23 cellular contexts compared by ENCODE assay signal in the genomic region with DNA sequence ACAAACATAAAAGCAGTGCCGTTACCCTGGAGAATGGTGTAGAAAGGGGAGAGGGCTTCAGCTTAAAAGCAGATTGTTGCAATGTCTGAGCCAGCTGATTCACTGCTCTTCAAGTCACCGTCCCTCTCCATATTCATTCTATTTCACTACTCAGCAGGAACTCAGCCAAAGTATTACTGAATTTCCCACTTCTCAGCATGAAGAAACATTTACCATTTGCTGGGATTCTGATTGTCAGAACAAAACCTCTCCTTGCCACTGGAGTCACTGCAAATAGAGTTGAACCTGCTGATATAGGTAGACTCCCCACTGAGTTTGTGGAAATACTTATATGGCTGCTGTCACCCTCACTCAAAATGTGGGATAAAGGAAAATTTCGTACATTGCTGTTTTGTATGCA.
"Had no signal": no experiment of that assay in that cellular context is flagged by ENCODE, and none has a peak within 500 bp of the region (broad histone marks: within the 10 kb centered on the region; RNA-seq: fewer than 3 reads in every experiment).

No MANE protein-coding gene starts in this region.

- H3K27me3 ChIP-seq: dorsolateral prefrontal cortex, foreskin keratinocyte, gastroesophageal sphincter, heart left ventricle, right lobe of liver, stomach, testis, tibial artery had no signal

- H3K36me3 ChIP-seq: gastroesophageal sphincter, heart left ventricle, neutrophil, right lobe of liver, stomach, tibial artery had no signal

- H3K79me2 ChIP-seq: hepatocyte, parathyroid adenoma had no signal

- H2AFZ ChIP-seq: hepatocyte, parathyroid adenoma had no signal

- H3K9ac ChIP-seq: parathyroid adenoma had no signal

- H3K4me1 ChIP-seq: foreskin keratinocyte, gastroesophageal sphincter, parathyroid adenoma, right lobe of liver, stomach, testis had no signal

- H3K4me3 ChIP-seq: dorsolateral prefrontal cortex, gastroesophageal sphincter, heart left ventricle, hepatocyte, lung, right lobe of liver, smooth muscle cell, stomach, testis, tibial artery had no signal

- H3K9me3 ChIP-seq: gastroesophageal sphincter, heart left ventricle, neutrophil, right lobe of liver, stomach, testis, tibial artery had no signal

- H3K4me2 ChIP-seq: hepatocyte, smooth muscle cell had no signal

- ATAC-seq: foreskin keratinocyte, gastroesophageal sphincter, heart left ventricle, left lobe of liver, natural killer cell, right lobe of liver had no signal

- DNase-seq: dorsolateral prefrontal cortex; effector CD4-positive, alpha-beta T cell; foreskin keratinocyte; heart left ventricle; kidney; natural killer cell; right lobe of liver; stimulated activated CD4-positive, alpha-beta T cell treated with anti-CD3 and anti-CD28 coated beads, Interleukin-12 subunit alpha, Interleukin-12 subunit beta, amount 100 ng/mL, for 4 hours; stimulated activated CD4-positive, alpha-beta T cell treated with anti-CD3 and anti-CD28 coated beads, Interleukin-1b, Interleukin-23, amount 100 ng/mL, for 48 hours; stimulated activated CD4-positive, alpha-beta T cell treated with anti-CD3 and anti-CD28 coated beads, Interleukin-4, amount 100 ng/mL, for 1 hour; stimulated activated CD8-positive, alpha-beta memory T cell treated with anti-CD3 and anti-CD28 coated beads, Interleukin-4, amount 100 ng/mL, for 48 hours; stimulated activated naive CD4-positive, alpha-beta T cell treated with Interleukin-2 at 50 U/mL for 16 hours; stomach; substantia nigra; testis; tibial artery had no signal

- H3K27ac ChIP-seq: dorsolateral prefrontal cortex, foreskin keratinocyte, gastroesophageal sphincter, heart left ventricle, hepatocyte, neutrophil, parathyroid adenoma, right lobe of liver, stomach, testis, tibial artery had no signal
